ENCODE assay signal across 14 cellular contexts in genomic region chr11:128891912-128892398, GRCh38. TPM values are rescaled to one million over a fixed set of nuclear protein-coding genes. Genes with fewer than 3 reads are reported as not detected.
DNase-seq lines count a peak whose midpoint lies in the region; ATAC-seq and TF ChIP-seq lines count a peak whose summit lies in the region.
"Had no signal": no experiment of that assay in that cellular context is flagged by ENCODE, and none has a peak within 500 bp of the region (broad histone marks: within the 10 kb centered on the region; RNA-seq: fewer than 3 reads in every experiment).

No MANE protein-coding gene starts in this region.

- peak overlapping the region; percentile 69 for H3K4me3 Mint-ChIP-seq in stimulated activated naive CD8-positive, alpha-beta T cell treated with anti-CD3 and anti-CD28 coated beads, Interleukin-15, amount 100 ng/mL, for 72 hours
- H3K4me3 Mint-ChIP-seq in nephron, result peak overlapping the region; percentile 59 to 87 (median 65)
- H3K4me3 Mint-ChIP-seq: activated CD4-positive, alpha-beta memory T cell treated with anti-CD3 and anti-CD28 coated beads, Interleukin-2, amount 10 ng/mL, durations not matched to agents 7 days and 5 days had no signal

- WGBS in esophagus muscularis mucosa, result 80% methylated on average over 6 of the region's 6 CpGs

- no peak overlapping the region for H3K27ac Mint-ChIP-seq in stimulated activated naive CD8-positive, alpha-beta T cell treated with anti-CD3 and anti-CD28 coated beads, Interleukin-15, amount 100 ng/mL, for 72 hours
- H3K27ac Mint-ChIP-seq in nephron, result no peak overlapping the region
- H3K27ac Mint-ChIP-seq: activated CD4-positive, alpha-beta memory T cell treated with anti-CD3 and anti-CD28 coated beads, Interleukin-2, amount 10 ng/mL, durations not matched to agents 7 days and 5 days; activated naive CD8-positive, alpha-beta T cell treated with anti-CD3 and anti-CD28 coated beads for 36 hours; IgD-negative memory B cell; T-cell had no signal

- no peaks in the 10 kb centered on the region for H3K9me3 ChIP-seq in esophagus muscularis mucosa

- peaks cover 0 to 49% (median 8%) of the 10 kb centered on the region in 4 donors for H3K27me3 ChIP-seq in esophagus muscularis mucosa

- TF ChIP-seq CTCF in esophagus muscularis mucosa (IDR thresholded peaks at IDR 0.05) (no peak), nephron (IDR thresholded peaks at IDR 0.05; ENCODE audit: unreplicated experiment in 3 of 3) (no peak)

- no peak for TF ChIP-seq EP300 in esophagus muscularis mucosa (IDR thresholded peaks at IDR 0.05)

- no peaks in the 10 kb centered on the region for H3K36me3 Mint-ChIP-seq in nephron (ENCODE audit: low read depth)
- H3K36me3 Mint-ChIP-seq: activated naive CD8-positive, alpha-beta T cell treated with anti-CD3 and anti-CD28 coated beads for 36 hours; IgD-negative memory B cell had no signal

- H3K27ac ChIP-seq in esophagus muscularis mucosa (replicated peaks in 1 of 4), result no peak overlapping the region

- no peaks in the 10 kb centered on the region for H3K36me3 ChIP-seq in esophagus muscularis mucosa

- H3K4me3 ChIP-seq in esophagus muscularis mucosa, result peak overlapping the region; percentile 57 to 66 (median 58)

- H3K9me3 Mint-ChIP-seq in stimulated activated naive CD8-positive, alpha-beta T cell treated with anti-CD3 and anti-CD28 coated beads, Interleukin-15, amount 100 ng/mL, for 72 hours, result no peaks in the 10 kb centered on the region
- no peaks in the 10 kb centered on the region for H3K9me3 Mint-ChIP-seq in nephron
- H3K9me3 Mint-ChIP-seq: activated CD4-positive, alpha-beta memory T cell treated with anti-CD3 and anti-CD28 coated beads, Interleukin-2, amount 10 ng/mL, durations not matched to agents 7 days and 5 days; activated naive CD8-positive, alpha-beta T cell treated with anti-CD3 and anti-CD28 coated beads for 36 hours; IgD-negative memory B cell; T-cell had no signal

- H3K4me1 Mint-ChIP-seq in stimulated activated naive CD8-positive, alpha-beta T cell treated with anti-CD3 and anti-CD28 coated beads, Interleukin-15, amount 100 ng/mL, for 72 hours, result peaks cover 29% of the 10 kb centered on the region
- H3K4me1 Mint-ChIP-seq in nephron, result no peaks in the 10 kb centered on the region

- peaks cover 67% of the 10 kb centered on the region for H3K27me3 Mint-ChIP-seq in stimulated activated naive CD8-positive, alpha-beta T cell treated with anti-CD3 and anti-CD28 coated beads, Interleukin-15, amount 100 ng/mL, for 72 hours
- peaks cover 78% of the 10 kb centered on the region for H3K27me3 Mint-ChIP-seq in nephron (ENCODE audit: low read depth)

- no peak for TF ChIP-seq POLR2A in esophagus muscularis mucosa (IDR thresholded peaks at IDR 0.05; ENCODE audit: low read depth)

- no peak for DNase-seq in stimulated activated naive CD8-positive, alpha-beta T cell treated with anti-CD3 and anti-CD28 coated beads, Interleukin-15, amount 100 ng/mL, for 72 hours
- DNase-seq in stimulated activated naive CD8-positive, alpha-beta T cell treated with anti-CD3 and anti-CD28 coated beads, Interleukin-15, Interleukin-2, amounts not matched to agents 100 U/mL and 50 U/mL, for 24 hours, result no peak
- DNase-seq in esophagus muscularis mucosa (ENCODE audit: extremely low spot score) (no peak), ureter (ENCODE audit: low spot score) (peak; percentile 52), amniotic stem cell (lab: John Stamatoyannopoulos, UW) (no peak), NCI-H345 treated with DMSO at 0.1 percent for 48 hours (lab: John Stamatoyannopoulos, UW; ENCODE audit: unreplicated experiment) (no peak), sciatic nerve (ENCODE audit: low spot score) (no peak)
- DNase-seq: activated CD4-positive, alpha-beta memory T cell treated with anti-CD3 and anti-CD28 coated beads, Interleukin-2, amount 10 ng/mL, durations not matched to agents 7 days and 5 days; activated naive CD8-positive, alpha-beta T cell treated with anti-CD3 and anti-CD28 coated beads for 36 hours; NCI-H1930; stimulated activated CD4-positive, alpha-beta T cell treated with anti-CD3 and anti-CD28 coated beads, Interleukin-1b, Interleukin-23, amount 100 ng/mL, for 48 hours; T-cell had no signal

- intact Hi-C loops in esophagus muscularis mucosa (cut with DNase I) (no loop called here), sciatic nerve (cut with DNase I) (no loop called here)

- peaks cover 19 to 27% (median 20%) of the 10 kb centered on the region in 4 donors for H3K4me1 ChIP-seq in esophagus muscularis mucosa

- ATAC-seq in stimulated activated naive CD8-positive, alpha-beta T cell treated with anti-CD3 and anti-CD28 coated beads, Interleukin-15, amount 100 ng/mL, for 72 hours, result no peak
- ATAC-seq in stimulated activated naive CD8-positive, alpha-beta T cell treated with anti-CD3 and anti-CD28 coated beads, Interleukin-15, Interleukin-2, amounts not matched to agents 100 U/mL and 50 U/mL, for 24 hours, result no peak
- ATAC-seq in sciatic nerve, result no peak

RNA-seq across cellular contexts. Expression of gene KCNJ5, which starts 0.8 kb away (rescaled TPM):
- total RNA-seq in esophagus muscularis mucosa (1 to 10 TPM in 2 of 4 donors, under 1 TPM in 2; 0.80 to 3.8 (median 1.00) TPM), ureter (0.94 TPM), sciatic nerve (2.5 TPM)
- total RNA-seq: activated CD4-positive, alpha-beta memory T cell treated with anti-CD3 and anti-CD28 coated beads, Interleukin-2, amount 10 ng/mL, durations not matched to agents 7 days and 5 days; activated naive CD8-positive, alpha-beta T cell treated with anti-CD3 and anti-CD28 coated beads for 36 hours had no signal

RNA-seq across cellular contexts. Expression of gene KCNJ1, which starts 24.9 kb away (rescaled TPM):
- total RNA-seq in esophagus muscularis mucosa (not detected), ureter (not detected), sciatic nerve (0.13 TPM)
- total RNA-seq: activated CD4-positive, alpha-beta memory T cell treated with anti-CD3 and anti-CD28 coated beads, Interleukin-2, amount 10 ng/mL, durations not matched to agents 7 days and 5 days; activated naive CD8-positive, alpha-beta T cell treated with anti-CD3 and anti-CD28 coated beads for 36 hours; T-cell had no signal

RNA-seq across cellular contexts. Expression of gene TP53AIP1, which starts 50.7 kb away (rescaled TPM):
- under 1 TPM in 1 of 4 donors, not detected in 3; 0.57 TPM for total RNA-seq in esophagus muscularis mucosa
- total RNA-seq in ureter, result 0.49 TPM
- not detected for total RNA-seq in sciatic nerve
- total RNA-seq: activated CD4-positive, alpha-beta memory T cell treated with anti-CD3 and anti-CD28 coated beads, Interleukin-2, amount 10 ng/mL, durations not matched to agents 7 days and 5 days; activated naive CD8-positive, alpha-beta T cell treated with anti-CD3 and anti-CD28 coated beads for 36 hours; T-cell had no signal
